14 cellular contexts compared by ENCODE assay signal in the genomic region with DNA sequence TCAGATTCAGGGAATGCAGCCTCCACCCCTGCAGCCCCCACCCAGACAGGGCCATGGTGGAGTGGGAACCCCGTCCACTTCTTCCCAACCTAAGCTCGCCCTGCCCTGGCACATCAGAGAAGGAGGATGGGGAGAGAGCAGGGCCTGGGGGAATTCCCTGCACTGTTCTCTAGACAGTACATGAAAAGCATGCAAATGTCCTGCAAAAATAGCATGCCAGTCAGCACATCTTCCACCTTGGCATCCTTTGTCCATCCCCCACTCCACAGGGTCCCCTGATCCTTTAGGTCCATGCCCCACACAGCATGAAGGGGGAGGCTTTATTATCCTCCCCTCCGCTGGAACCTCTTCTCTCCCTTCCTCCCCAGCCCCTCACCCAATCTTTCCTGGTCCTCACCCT. TPM values are rescaled to one million over a fixed set of nuclear protein-coding genes. Genes with fewer than 3 reads are reported as not detected.
A peak's percentile ranks its signal among the peaks of the same experiment; 100 is the strongest.
DNase-seq lines count a peak whose midpoint lies in the region; ATAC-seq, FAIRE-seq and TF ChIP-seq lines count a peak whose summit lies in the region.
"Had no signal": no experiment of that assay in that cellular context is flagged by ENCODE, and none has a peak within 500 bp of the region (broad histone marks: within the 10 kb centered on the region; RNA-seq: fewer than 3 reads in every experiment).

No MANE protein-coding gene starts in this region.

- H3K27me3 Mint-ChIP-seq in nephron progenitor cell (ENCODE audit: low read depth, poor library complexity) = peaks cover 2% of the 10 kb centered on the region
- H3K27me3 Mint-ChIP-seq in CD14-positive monocyte (ENCODE audit: low read depth in 3 of 3) = peaks cover 0 to 2% (median 2%) of the 10 kb centered on the region in 3 donors

- no peak for FAIRE-seq in HTR-8/SVneo (lab: Jason Lieb, UNC)
- no peak for FAIRE-seq in urothelium cell line (lab: Jason Lieb, UNC)
- FAIRE-seq: G401.6, H1 had no signal

- peaks cover 53% of the 10 kb centered on the region for H3K4me1 Mint-ChIP-seq in nephron progenitor cell
- H3K4me1 Mint-ChIP-seq in CD14-positive monocyte = peaks cover 14% of the 10 kb centered on the region

- TF ChIP-seq CTCF in GM10248 (IDR thresholded peaks at IDR 0.05; ENCODE audit: control extremely low read depth, extremely low read depth, low read depth, missing control alignments) (no peak), nephron progenitor cell (IDR thresholded peaks at IDR 0.05) (no peak), CD14-positive monocyte (IDR thresholded peaks at IDR 0.05) (no peak)

- H3K36me3 Mint-ChIP-seq in nephron progenitor cell (ENCODE audit: low read depth) (no peaks in the 10 kb centered on the region), CD14-positive monocyte (no peaks in the 10 kb centered on the region)
- H3K36me3 Mint-ChIP-seq: brain had no signal

- intact Hi-C loops in CD14-positive monocyte (cut with micrococcal nuclease) = no loop called here

- CTCF ChIA-PET in GM10248 (lab: Yijun Ruan, JAX) = interaction anchor here (7.2 kb wide), 1 partner anchor 11 kb away, joined by 58 read pairs; no protein-coding TSS in a partner anchor

- ATAC-seq in GM18907 (IDR thresholded peaks at IDR 0.05; ENCODE audit: unreplicated experiment) = peak; percentile 80
- peak; percentile 80 for ATAC-seq in HG02571 (IDR thresholded peaks at IDR 0.05; ENCODE audit: unreplicated experiment)
- ATAC-seq in HG03469 (IDR thresholded peaks at IDR 0.05; ENCODE audit: unreplicated experiment) = peak; percentile 69
- ATAC-seq: psoas muscle had no signal

- H3K4me3 Mint-ChIP-seq in nephron progenitor cell (no peak overlapping the region), CD14-positive monocyte (no peak overlapping the region)
- H3K4me3 Mint-ChIP-seq: brain had no signal

- POLR2A ChIA-PET in GM10248 (lab: Yijun Ruan, JAX) = no interaction called here

- no peak overlapping the region for H3K27ac Mint-ChIP-seq in nephron progenitor cell
- H3K27ac Mint-ChIP-seq in CD14-positive monocyte = peak overlapping the region in 1 of 7 donors; percentile 79

- peak; percentile 63 for DNase-seq in GM10248 (ENCODE audit: extremely low spot score)
- no peak for DNase-seq in nephron progenitor cell
- no peak for DNase-seq in HTR-8/SVneo (ENCODE audit: insufficient read length, low spot score)
- no peak for DNase-seq in CD14-positive monocyte (ENCODE audit: low spot score)
- DNase-seq in urothelium cell line (ENCODE audit: low spot score) = no peak
- DNase-seq: activated CD8-positive, alpha-beta memory T cell treated with anti-CD3 and anti-CD28 coated beads, Interleukin-2, amount 50 U/mL, for 48 hours; NCI-H2029 treated with DMSO at 0.1 percent for 48 hours; psoas muscle had no signal

- H3K9me3 Mint-ChIP-seq in nephron progenitor cell = no peaks in the 10 kb centered on the region
- H3K9me3 Mint-ChIP-seq in CD14-positive monocyte = peaks cover 0 to 2% (median 0%) of the 10 kb centered on the region in 7 donors

RNA-seq across cellular contexts. Expression of a gene that starts 35.0 kb away (rescaled TPM):
- not detected for polyA plus RNA-seq in CD14-positive monocyte

RNA-seq across cellular contexts. Expression of a gene that starts 52.0 kb away (rescaled TPM):
- 10 to 100 TPM; 11.9 to 13.2 TPM for polyA plus RNA-seq in CD14-positive monocyte
